19 cellular contexts compared by ENCODE assay signal in the genomic region with DNA sequence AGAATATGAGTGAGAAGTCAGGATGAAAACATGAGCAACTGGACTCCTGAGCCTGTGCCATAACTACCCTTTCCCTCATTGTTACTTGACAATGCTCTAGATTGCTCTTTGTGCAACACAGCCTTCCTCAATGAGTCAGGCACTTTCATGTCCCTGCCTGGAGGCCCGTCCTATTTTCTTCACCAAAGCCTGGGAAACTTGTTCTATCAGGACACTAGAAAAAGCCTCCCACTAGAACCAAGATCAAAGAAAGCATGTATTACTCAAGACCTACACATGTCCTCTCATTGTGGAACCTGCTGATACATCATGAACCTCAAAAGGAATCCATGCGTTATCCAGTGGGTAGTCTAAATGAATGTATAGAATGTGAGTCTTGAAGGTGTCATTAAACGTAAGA.
DNase-seq lines count a peak whose midpoint lies in the region; ATAC-seq, FAIRE-seq and TF ChIP-seq lines count a peak whose summit lies in the region.
"Had no signal": no experiment of that assay in that cellular context is flagged by ENCODE, and none has a peak within 500 bp of the region (broad histone marks: within the 10 kb centered on the region; RNA-seq: fewer than 3 reads in every experiment).

No MANE protein-coding gene starts in this region.

- CTCF ChIA-PET in activated CD8-positive, alpha-beta memory T cell treated with anti-CD3 and anti-CD28 coated beads, Interleukin-2, amount 10 ng/mL, durations not matched to agents 7 days and 5 days (lab: Charles Lee) = no interaction called here

- no peak overlapping the region for H3K4me2 ChIP-seq in keratinocyte (ENCODE audit: control insufficient read depth, extremely low read depth, insufficient read depth, low read depth, low read length)
- H3K4me2 ChIP-seq: A549 had no signal

- no peaks in the 10 kb centered on the region for H3K9me1 ChIP-seq in keratinocyte (ENCODE audit: control insufficient read depth, extremely low read depth, insufficient read depth, low read length)

- TF ChIP-seq CTCF in keratinocyte (optimal IDR thresholded peaks at IDR 0.05 in 1 of 3, IDR thresholded peaks at IDR 0.05 in 1 of 3, conservative IDR thresholded peaks at IDR 0.05 in 1 of 3; ENCODE audit: extremely low read depth in 1 of 3, insufficient read depth in 2 of 3, low read length in 3 of 3) = no peak

- peak; percentile 34 for FAIRE-seq in keratinocyte (lab: Jason Lieb, UNC)
- FAIRE-seq: A549, D721Med had no signal

- H3K4me1 Mint-ChIP-seq in activated CD8-positive, alpha-beta memory T cell treated with anti-CD3 and anti-CD28 coated beads, Interleukin-2, amount 10 ng/mL, durations not matched to agents 7 days and 5 days = no peaks in the 10 kb centered on the region

- dilution Hi-C loops in keratinocyte (cut with MboI; ENCODE audit: extremely low pct_ligation_motif_present, low sequenced_read_pairs) = no loop called here

- H3K27me3 ChIP-seq in keratinocyte (ENCODE audit: control insufficient read depth, extremely low read depth, insufficient read depth, low read length) = peaks cover 5% of the 10 kb centered on the region

- H3K36me3 ChIP-seq in keratinocyte (ENCODE audit: control insufficient read depth in 2 of 2, extremely low read depth in 1 of 2, insufficient read depth in 2 of 2, low read length in 2 of 2) = no peaks in the 10 kb centered on the region
- H3K36me3 ChIP-seq: HAP-1 had no signal

- no peaks in the 10 kb centered on the region for H3K27me3 Mint-ChIP-seq in activated CD8-positive, alpha-beta memory T cell treated with anti-CD3 and anti-CD28 coated beads, Interleukin-2, amount 10 ng/mL, durations not matched to agents 7 days and 5 days
- H3K27me3 Mint-ChIP-seq: CD4-positive, alpha-beta T cell had no signal

- DNase-seq in DMS53 (lab: John Stamatoyannopoulos, UW) = peak; percentile 5
- no peak for DNase-seq in DMS53 treated with DMSO at 0.1 percent for 48 hours (lab: John Stamatoyannopoulos, UW; ENCODE audit: unreplicated experiment)
- DNase-seq in SW480 (ENCODE audit: low spot score) = peak; percentile 0
- peak; percentile 76 for DNase-seq in epithelial cell of prostate (ENCODE audit: low read depth, low spot score)
- peak; percentile 73 for DNase-seq in keratinocyte (ENCODE audit: low read depth, low spot score)
- no peak for DNase-seq in activated CD4-positive, alpha-beta T cell treated with anti-CD3 and anti-CD28 coated beads, Interleukin-2, amount 50 U/mL, for 48 hours
- DNase-seq in activated CD8-positive, alpha-beta memory T cell treated with anti-CD3 and anti-CD28 coated beads, Interleukin-2, amount 10 ng/mL, durations not matched to agents 7 days and 5 days = no peak
- DNase-seq: AML-193; CD4-positive, alpha-beta T cell; DMS79 treated with DMSO at 0.1 percent for 48 hours; GF-D8; GM23248 had no signal

- no peak overlapping the region for H2AFZ ChIP-seq in keratinocyte (ENCODE audit: control insufficient read depth, low read length)
- H2AFZ ChIP-seq: GM23248 had no signal

- no peaks in the 10 kb centered on the region for H4K20me1 ChIP-seq in keratinocyte (ENCODE audit: control insufficient read depth, extremely low read depth, insufficient read depth, low read length)

- no peaks in the 10 kb centered on the region for H3K9me3 ChIP-seq in keratinocyte (ENCODE audit: control insufficient read depth, low read depth, low read length)
- H3K9me3 ChIP-seq: A549, Caco-2, HAP-1 had no signal

- H3K4me1 ChIP-seq in keratinocyte (ENCODE audit: control insufficient read depth, extremely low read depth, insufficient read depth, low read length) = peaks cover 7% of the 10 kb centered on the region
- H3K4me1 ChIP-seq: A549, HAP-1 had no signal

- no peak overlapping the region for H3K4me3 ChIP-seq in keratinocyte (ENCODE audit: control insufficient read depth in 2 of 3, extremely low read depth in 1 of 3, insufficient read depth in 2 of 3, low read depth in 1 of 3, low read length in 3 of 3)
- H3K4me3 ChIP-seq: A549, GM23248, HAP-1 had no signal

- peaks cover 6% of the 10 kb centered on the region for H3K9me3 Mint-ChIP-seq in activated CD8-positive, alpha-beta memory T cell treated with anti-CD3 and anti-CD28 coated beads, Interleukin-2, amount 10 ng/mL, durations not matched to agents 7 days and 5 days (ENCODE audit: low read depth)

- no peak for ATAC-seq in activated CD8-positive, alpha-beta memory T cell treated with anti-CD3 and anti-CD28 coated beads, Interleukin-2, amount 10 ng/mL, durations not matched to agents 7 days and 5 days
- ATAC-seq in GM21528 (IDR thresholded peaks at IDR 0.05; ENCODE audit: low FRiP score, unreplicated experiment) = no peak
- ATAC-seq: A549 had no signal

- H3K27ac Mint-ChIP-seq in activated CD8-positive, alpha-beta memory T cell treated with anti-CD3 and anti-CD28 coated beads, Interleukin-2, amount 10 ng/mL, durations not matched to agents 7 days and 5 days = no peak overlapping the region
- H3K27ac Mint-ChIP-seq: CD4-positive, alpha-beta T cell had no signal

- no peak overlapping the region for H3K4me3 Mint-ChIP-seq in activated CD8-positive, alpha-beta memory T cell treated with anti-CD3 and anti-CD28 coated beads, Interleukin-2, amount 10 ng/mL, durations not matched to agents 7 days and 5 days
- H3K4me3 Mint-ChIP-seq: CD4-positive, alpha-beta T cell had no signal

- H3K36me3 Mint-ChIP-seq in activated CD8-positive, alpha-beta memory T cell treated with anti-CD3 and anti-CD28 coated beads, Interleukin-2, amount 10 ng/mL, durations not matched to agents 7 days and 5 days = no peaks in the 10 kb centered on the region

- H3K27ac ChIP-seq in epithelial cell of prostate (peak overlapping the region; percentile 14), keratinocyte (ENCODE audit: control insufficient read depth, insufficient read depth, low read length) (peak overlapping the region; percentile 15)
- H3K27ac ChIP-seq: 22Rv1, A549, C4-2B, GM23248 had no signal

- no peaks in the 10 kb centered on the region for H3K79me2 ChIP-seq in keratinocyte (ENCODE audit: control insufficient read depth, insufficient read depth, low read length)

- H3K9ac ChIP-seq in keratinocyte (ENCODE audit: control insufficient read depth, extremely low read depth, insufficient read depth, low read length) = no peak overlapping the region
- H3K9ac ChIP-seq: GM23248 had no signal

Comparison
In these comparisons a context has a peak if more than half of its experiments do, and no peak if none do; other contexts are left out.
1. DNase-seq: peak in DMS53 (single experiment), SW480 (single experiment), epithelial cell of prostate (single experiment) and keratinocyte (single experiment); none in DMS53 treated with DMSO at 0.1 percent for 48 hours (single experiment), activated CD4-positive, alpha-beta T cell treated with anti-CD3 and anti-CD28 coated beads, Interleukin-2, amount 50 U/mL, for 48 hours (0 of 2) and activated CD8-positive, alpha-beta memory T cell treated with anti-CD3 and anti-CD28 coated beads, Interleukin-2, amount 10 ng/mL, durations not matched to agents 7 days and 5 days (single experiment).